Comparison of ENCODE assay signal across 30 cellular contexts in the genomic region with DNA sequence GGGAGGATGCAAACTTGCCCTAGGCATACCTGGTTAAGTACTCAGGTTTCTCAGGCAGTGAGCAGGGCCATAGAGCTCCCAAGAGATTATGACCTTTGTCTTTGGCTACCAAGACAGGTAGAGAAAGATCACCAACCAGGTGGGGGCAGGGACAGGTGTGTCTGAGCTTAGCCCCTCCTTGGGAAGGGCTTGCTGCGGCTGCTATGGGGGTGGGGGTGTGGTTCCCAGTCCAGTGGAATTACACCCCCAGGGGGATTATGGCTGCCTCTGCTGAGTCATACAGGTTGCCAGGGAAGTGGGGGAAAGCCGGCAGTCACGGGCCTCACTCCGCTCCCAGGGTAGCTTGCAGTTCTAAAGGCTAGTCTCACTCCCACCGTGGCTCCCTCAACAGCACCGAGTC.
"Had no signal": no experiment of that assay in that cellular context is flagged by ENCODE, and none has a peak within 500 bp of the region (broad histone marks: within the 10 kb centered on the region; RNA-seq: fewer than 3 reads in every experiment).

No MANE protein-coding gene starts in this region.

- H3K27ac ChIP-seq: ascending aorta, cardiac muscle cell, Peyer's patch, VCaP had no signal

- H3K36me3 ChIP-seq: ascending aorta, cardiac muscle cell, MG63, Peyer's patch had no signal

- DNase-seq: activated CD4-positive, alpha-beta T cell treated with anti-CD3 and anti-CD28 coated beads, Interleukin-2, amount 10 ng/mL, durations not matched to agents 24 days and 14 days; activated CD4-positive, alpha-beta T cell treated with anti-CD3 and anti-CD28 coated beads, Interleukin-2, amount 50 U/mL, for 4 hours; activated CD8-positive, alpha-beta T cell treated with anti-CD3 and anti-CD28 coated beads for 36 hours; activated effector memory CD4-positive, alpha-beta T cell treated with anti-CD3 and anti-CD28 coated beads, Interleukin-2, amount 50 U/mL, for 16 hours; activated naive CD4-positive, alpha-beta T cell; activated naive CD4-positive, alpha-beta T cell treated with anti-CD3 and anti-CD28 coated beads, Interleukin-2, amount 50 U/mL, for 16 hours; activated naive CD8-positive, alpha-beta T cell treated with anti-CD3 and anti-CD28 coated beads for 36 hours; activated T-cell treated with anti-CD3 and anti-CD28 coated beads, Interleukin-2, amount 50 U/mL, for 1 hour; activated T-cell treated with anti-CD3 and anti-CD28 coated beads, Interleukin-2, amount 50 U/mL, for 72 hours; amygdala; Karpas-422; MG63; NCI-H1092; NCI-H1436 treated with DMSO at 0.1 percent for 48 hours; NCI-H1694 treated with DMSO at 0.1 percent for 48 hours; NCI-H2029; NCI-H345; NCI-H524 treated with DMSO at 0.1 percent for 48 hours; PC-3; Peyer's patch; RPMI8226; SIG-M5; T-cell; T-helper 17 cell had no signal

- ATAC-seq: activated CD8-positive, alpha-beta T cell treated with anti-CD3 and anti-CD28 coated beads for 36 hours; activated T-cell treated with anti-CD3 and anti-CD28 coated beads, Interleukin-2, amount 50 U/mL, for 72 hours; activated T-helper 17 cell treated with anti-CD3 and anti-CD28 coated beads, Interleukin-2, amount 50 U/mL, for 72 hours; PC-3; SK-N-SH treated with all-trans-retinoic acid at 6 μM for 48 hours; T-cell; T-helper 17 cell had no signal

- H3K9me3 Mint-ChIP-seq: activated CD8-positive, alpha-beta T cell treated with anti-CD3 and anti-CD28 coated beads for 36 hours; activated T-helper 17 cell treated with anti-CD3 and anti-CD28 coated beads, Interleukin-2, amount 50 U/mL, for 72 hours; central memory CD8-positive, alpha-beta T cell had no signal

- H3K9me3 ChIP-seq: ascending aorta, Peyer's patch had no signal

- H3K4me1 Mint-ChIP-seq: activated CD4-positive, alpha-beta T cell treated with anti-CD3 and anti-CD28 coated beads, Interleukin-2, amount 10 ng/mL, durations not matched to agents 24 days and 14 days; activated naive CD8-positive, alpha-beta T cell treated with anti-CD3 and anti-CD28 coated beads for 36 hours; activated T-helper 17 cell treated with anti-CD3 and anti-CD28 coated beads, Interleukin-2, amount 50 U/mL, for 72 hours; central memory CD8-positive, alpha-beta T cell; T-cell; T-helper 17 cell had no signal

- H3K4me1 ChIP-seq: ascending aorta, Peyer's patch had no signal

- H3K27ac Mint-ChIP-seq: activated CD4-positive, alpha-beta T cell treated with anti-CD3 and anti-CD28 coated beads, Interleukin-2, amount 10 ng/mL, durations not matched to agents 24 days and 14 days; activated CD8-positive, alpha-beta T cell treated with anti-CD3 and anti-CD28 coated beads for 36 hours; activated naive CD8-positive, alpha-beta T cell treated with anti-CD3 and anti-CD28 coated beads for 36 hours; activated T-cell treated with anti-CD3 and anti-CD28 coated beads, Interleukin-2, amount 50 U/mL, for 72 hours; activated T-helper 17 cell treated with anti-CD3 and anti-CD28 coated beads, Interleukin-2, amount 50 U/mL, for 72 hours; T-cell; T-helper 17 cell had no signal

- H3K27me3 ChIP-seq: ascending aorta, cardiac muscle cell, Peyer's patch had no signal

- H3K4me3 Mint-ChIP-seq: activated CD4-positive, alpha-beta T cell treated with anti-CD3 and anti-CD28 coated beads, Interleukin-2, amount 10 ng/mL, durations not matched to agents 24 days and 14 days; activated CD8-positive, alpha-beta T cell treated with anti-CD3 and anti-CD28 coated beads for 36 hours; activated naive CD8-positive, alpha-beta T cell treated with anti-CD3 and anti-CD28 coated beads for 36 hours; activated T-cell treated with anti-CD3 and anti-CD28 coated beads, Interleukin-2, amount 50 U/mL, for 72 hours; activated T-helper 17 cell treated with anti-CD3 and anti-CD28 coated beads, Interleukin-2, amount 50 U/mL, for 72 hours; central memory CD8-positive, alpha-beta T cell; T-cell; T-helper 17 cell had no signal

- H3K36me3 Mint-ChIP-seq: activated naive CD8-positive, alpha-beta T cell treated with anti-CD3 and anti-CD28 coated beads for 36 hours; T-cell had no signal

- H3K4me3 ChIP-seq: ascending aorta, cardiac muscle cell, MG63, Peyer's patch had no signal
